Comparison of ENCODE assay signal across 8 cellular contexts in the genomic region with DNA sequence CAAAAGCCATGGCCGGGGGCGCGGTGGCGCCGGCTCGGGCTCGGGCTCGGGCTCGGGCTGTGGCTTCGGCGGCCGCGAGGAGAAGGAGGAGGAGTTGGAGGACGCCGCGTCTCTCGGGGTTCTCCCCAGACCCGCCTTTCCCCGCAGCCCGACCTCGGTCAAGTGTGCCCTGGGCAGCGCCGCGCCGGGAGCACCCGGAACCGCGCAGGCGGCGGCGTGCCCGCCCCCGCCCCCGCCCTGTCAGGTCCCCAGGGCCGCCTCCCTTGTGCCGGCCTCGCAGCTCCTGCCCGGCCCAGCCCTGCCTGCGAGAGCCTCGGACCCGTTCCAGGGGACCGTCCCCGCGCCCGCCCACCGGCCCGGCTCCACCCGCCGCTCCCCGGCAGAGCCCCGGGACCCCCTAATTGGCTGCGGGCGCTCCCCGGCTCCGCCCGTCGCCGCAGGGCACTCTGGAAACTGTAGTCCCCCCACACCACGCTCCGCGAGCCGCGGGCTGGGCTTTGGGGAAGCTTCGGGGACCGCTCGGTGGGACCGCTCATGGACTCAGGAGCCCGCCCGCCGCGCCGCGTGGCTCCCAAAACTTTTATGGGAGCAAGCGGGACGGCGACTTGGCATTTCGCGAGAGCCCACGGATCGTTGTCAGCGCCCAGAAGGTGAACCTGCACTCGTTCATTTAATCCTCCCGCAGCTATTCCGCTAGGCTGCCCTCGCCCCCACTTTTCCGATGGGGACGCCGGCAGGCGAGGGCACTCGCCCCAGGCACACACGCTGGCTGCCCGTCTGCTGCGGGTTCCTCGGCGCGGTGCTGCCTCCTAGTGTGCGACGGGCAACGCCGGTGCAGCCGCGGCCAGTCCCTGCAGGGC. TPM values are rescaled to one million over a fixed set of nuclear protein-coding genes. Genes with fewer than 3 reads are reported as not detected.
DNase-seq lines count a peak whose midpoint lies in the region; ATAC-seq and TF ChIP-seq lines count a peak whose summit lies in the region.

A gene (minus strand): TSS at position 192 of the 860 bp plus-strand sequence. CDS start 182 bp downstream, at position 10.

- in situ Hi-C loops in GM13976 (cut with MboI; ENCODE audit: low sequenced_read_pairs, unreplicated experiment) = no loop called here

- peak within 1 kb of the TSS; percentile 21 to 88 (median 82) for H3K4me3 ChIP-seq in adrenal gland
- peak within 1 kb of the TSS; percentile 76 to 100 (median 96) for H3K4me3 ChIP-seq in heart right ventricle
- H3K4me3 ChIP-seq in upper lobe of left lung = peak within 1 kb of the TSS; percentile 66 to 98 (median 92)

- H3K27ac ChIP-seq in adrenal gland (peak within 1 kb of the TSS; percentile 67 to 90 (median 84)), heart right ventricle (peak within 1 kb of the TSS; percentile 66 to 99 (median 96)), upper lobe of left lung (peak within 1 kb of the TSS; percentile 92 to 97 (median 94))

- TF ChIP-seq CTCF in GM13976 (IDR thresholded peaks at IDR 0.05; ENCODE audit: borderline replicate concordance, control extremely low read depth, extremely low read depth, insufficient read depth, missing control alignments) (peak; percentile 99), adrenal gland (IDR thresholded peaks at IDR 0.05) (peak; percentile 83 to 95 (median 86)), heart right ventricle (IDR thresholded peaks at IDR 0.05) (peak; percentile 82 to 98 (median 91)), upper lobe of left lung (IDR thresholded peaks at IDR 0.05) (peak; percentile 85 to 97 (median 92))

- H3K27me3 ChIP-seq in adrenal gland (no peaks in the 10 kb centered on the region), heart right ventricle (no peaks in the 10 kb centered on the region), upper lobe of left lung (no peaks in the 10 kb centered on the region)

- TF ChIP-seq POLR2A in adrenal gland (IDR thresholded peaks at IDR 0.05) = peak; percentile 63 to 74
- TF ChIP-seq POLR2A in upper lobe of left lung (IDR thresholded peaks at IDR 0.05) = peak in 3 of 4 donors; percentile 48 to 85 (median 68)

- no peak for TF ChIP-seq EP300 in upper lobe of left lung (IDR thresholded peaks at IDR 0.05)

- H3K4me1 ChIP-seq in adrenal gland (replicated peaks in 1 of 2) (peaks cover 5 to 21% of the 10 kb centered on the region in 2 donors), heart right ventricle (peaks cover 0 to 44% (median 35%) of the 10 kb centered on the region in 9 donors), upper lobe of left lung (peaks cover 21 to 32% (median 26%) of the 10 kb centered on the region in 4 donors)

- no peaks in the 10 kb centered on the region for H3K36me3 ChIP-seq in adrenal gland (replicated peaks in 1 of 2)
- peaks cover 0 to 20% (median 0%) of the 10 kb centered on the region in 9 donors for H3K36me3 ChIP-seq in heart right ventricle
- no peaks in the 10 kb centered on the region for H3K36me3 ChIP-seq in upper lobe of left lung

- WGBS in adrenal gland, 4 donors = 0 to 1% (median 0%) methylated on average over 2 to 102 of the region's 102 CpGs
- 0 to 1% methylated on average over 72 to 102 of the region's 102 CpGs for WGBS in heart right ventricle, 2 donors
- 0% methylated on average over 63 of the region's 102 CpGs; no CpG with 5 or more reads in 1 of the 2 donors for WGBS in upper lobe of left lung, 2 donors

- intact Hi-C loops in adrenal gland (cut with DNase I) = loop anchor here (2.0 to 10.0 kb wide), 3 partner anchors 76 to 97 kb away; a partner anchor contains a TSS
- intact Hi-C loops in heart right ventricle (cut with DNase I) = loop anchor here (1.0 to 10.0 kb wide), 13 partner anchors 46 to 276 kb away; a partner anchor contains a TSS
- intact Hi-C loops in posterior vena cava (cut with DNase I) = loop anchor here (2.0 to 10.0 kb wide), 3 partner anchors 81 to 273 kb away; no protein-coding TSS in a partner anchor

- DNase-seq in GM13976 (ENCODE audit: low spot score) = peak; percentile 96
- peak; percentile 13 for DNase-seq in NCI-H1417 treated with DMSO at 0.1 percent for 48 hours (lab: John Stamatoyannopoulos, UW)
- DNase-seq in T-helper 1 cell = peak; percentile 76 to 91 (median 86)
- peak; percentile 93 to 95 (median 94) for DNase-seq in adrenal gland
- peak; percentile 92 to 95 for DNase-seq in heart right ventricle
- peak; percentile 97 for DNase-seq in posterior vena cava (ENCODE audit: low spot score)
- DNase-seq in upper lobe of left lung = peak; percentile 93 to 98

- H3K9me3 ChIP-seq in adrenal gland (replicated peaks in 1 of 3) (no peaks in the 10 kb centered on the region), heart right ventricle (no peaks in the 10 kb centered on the region), upper lobe of left lung (no peaks in the 10 kb centered on the region)

- ATAC-seq in HG02840 (IDR thresholded peaks at IDR 0.05; ENCODE audit: low FRiP score, unreplicated experiment) (peak; percentile 71), heart right ventricle (peak; percentile 93 to 98 (median 96)), upper lobe of left lung (ENCODE audit: low FRiP score in 2 of 2) (peak; percentile 95 to 96)

RNA-seq across cellular contexts. Expression of the gene that starts here (rescaled TPM):
- 10 to 100 TPM in 7 of 8 donors, 1 to 10 TPM in 1; 6.6 to 39.1 (median 24.8) TPM for total RNA-seq in adrenal gland
- 10 to 100 TPM in 2 of 3 donors, 1 to 10 TPM in 1; 5.5 to 17.1 (median 12.9) TPM for polyA plus RNA-seq in adrenal gland
- total RNA-seq in heart right ventricle = 10 to 100 TPM in 5 of 10 donors, 1 to 10 TPM in 5; 5.6 to 22.3 (median 9.8) TPM
- 10 to 100 TPM in 1 of 2 donors, 1 to 10 TPM in 1; 9.3 to 10.8 TPM for polyA plus RNA-seq in heart right ventricle
- 10 to 100 TPM; 25.2 to 33.6 TPM for total RNA-seq in posterior vena cava
- total RNA-seq in upper lobe of left lung = 100 to 1,000 TPM in 2 of 6 donors, 10 to 100 TPM in 4; 50.6 to 170 (median 60.5) TPM

Comparison
In these comparisons a context has a peak if more than half of its experiments do, and no peak if none do; other contexts are left out.
1. Peak in every context shown above with its lines: DNase-seq, ATAC-seq, H3K4me3 ChIP-seq and H3K27ac ChIP-seq.
2. DNase-seq: peak in every context shown above with its lines; median percentile 97 in posterior vena cava; 96 in GM13976; 96 in upper lobe of left lung; 94 in adrenal gland; 94 in heart right ventricle; 86 in T-helper 1 cell; 13 in NCI-H1417 treated with DMSO at 0.1 percent for 48 hours.